Comparison of ENCODE assay signal across 22 cellular contexts in the genomic region with DNA sequence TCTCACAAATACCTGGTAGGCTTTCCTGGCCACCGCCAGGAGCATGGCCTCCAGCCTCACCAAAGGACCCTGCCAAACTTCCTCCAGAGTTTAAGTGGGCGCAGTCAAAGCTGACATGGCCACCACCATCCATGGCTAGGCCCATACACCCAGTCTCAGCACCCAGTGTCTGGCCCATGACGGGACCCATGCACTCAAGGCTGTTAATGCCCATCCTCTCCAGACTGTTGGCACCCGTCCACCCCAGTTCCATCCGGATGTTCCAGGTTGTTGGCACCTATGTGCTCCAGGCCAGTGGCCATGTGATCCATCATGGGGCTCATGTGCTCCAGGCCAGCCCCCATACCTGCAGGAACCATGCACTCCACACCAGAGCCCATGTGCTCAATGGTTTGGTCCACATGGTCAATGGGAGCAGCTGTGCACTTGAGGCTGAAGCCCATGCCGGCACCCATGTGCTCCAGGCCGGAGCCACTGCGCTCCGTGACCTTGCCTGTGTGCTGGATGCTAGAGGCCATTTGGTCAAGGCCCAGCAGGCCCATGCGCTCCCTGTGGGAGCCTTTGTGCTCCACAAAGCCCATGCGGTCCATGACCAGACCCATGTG.
"Had no signal": no experiment of that assay in that cellular context is flagged by ENCODE, and none has a peak within 500 bp of the region (broad histone marks: within the 10 kb centered on the region; RNA-seq: fewer than 3 reads in every experiment).

No MANE protein-coding gene starts in this region.

- H3K27me3 ChIP-seq: foreskin keratinocyte, sigmoid colon, transverse colon, vagina had no signal

- H3K4me1 Mint-ChIP-seq: nephron had no signal

- H3K27ac Mint-ChIP-seq: activated naive CD4-positive, alpha-beta T cell treated with anti-CD3 and anti-CD28 coated beads for 36 hours; nephron; stimulated activated naive B cell treated with anti-CD40 and anti-IgM and Interleukin-4, amounts not matched to agents 10 μg/mL and 1 μg/mL and 100 μg/mL, for 72 hours; T-helper 2 cell treated with Interferon-gamma antibody and Interleukin-4, amounts not matched to agents 5 μg/mL and 100 μg/mL, for 36 hours had no signal

- H3K4me3 ChIP-seq: left ventricle myocardium inferior, sigmoid colon, smooth muscle cell, transverse colon, vagina had no signal

- ATAC-seq: activated T-cell treated with anti-CD3 and anti-CD28 coated beads, Interleukin-2, amount 50 U/mL, for 72 hours; foreskin keratinocyte; stimulated activated naive B cell treated with anti-CD40 and anti-IgM and Interleukin-4, amounts not matched to agents 10 μg/mL and 1 μg/mL and 100 μg/mL, for 72 hours had no signal

- H3K36me3 ChIP-seq: sigmoid colon, transverse colon, vagina had no signal

- H3K4me2 ChIP-seq: smooth muscle cell had no signal

- H3K9ac ChIP-seq: parathyroid adenoma had no signal

- H3K4me1 ChIP-seq: foreskin keratinocyte, left ventricle myocardium inferior, parathyroid adenoma, sigmoid colon, vagina had no signal

- H2AFZ ChIP-seq: parathyroid adenoma had no signal

- H3K4me3 Mint-ChIP-seq: activated naive CD4-positive, alpha-beta T cell treated with anti-CD3 and anti-CD28 coated beads for 36 hours; activated T-cell treated with anti-CD3 and anti-CD28 coated beads, Interleukin-2, amount 50 U/mL, for 72 hours; central memory CD8-positive, alpha-beta T cell; nephron; stimulated activated naive B cell treated with anti-CD40 and anti-IgM and Interleukin-4, amounts not matched to agents 10 μg/mL and 1 μg/mL and 100 μg/mL, for 72 hours; T-helper 2 cell treated with Interferon-gamma antibody and Interleukin-4, amounts not matched to agents 5 μg/mL and 100 μg/mL, for 36 hours had no signal

- H3K9me3 ChIP-seq: sigmoid colon, transverse colon, vagina had no signal

- H3K9me3 Mint-ChIP-seq: activated naive CD4-positive, alpha-beta T cell treated with anti-CD3 and anti-CD28 coated beads for 36 hours; activated T-cell treated with anti-CD3 and anti-CD28 coated beads, Interleukin-2, amount 50 U/mL, for 72 hours; central memory CD8-positive, alpha-beta T cell; T-helper 2 cell treated with Interferon-gamma antibody and Interleukin-4, amounts not matched to agents 5 μg/mL and 100 μg/mL, for 36 hours had no signal

- H3K27ac ChIP-seq: foreskin keratinocyte, left ventricle myocardium inferior, parathyroid adenoma, sigmoid colon, transverse colon, vagina, WERI-Rb-1 had no signal

- H3K27me3 Mint-ChIP-seq: central memory CD8-positive, alpha-beta T cell; stimulated activated naive B cell treated with anti-CD40 and anti-IgM and Interleukin-4, amounts not matched to agents 10 μg/mL and 1 μg/mL and 100 μg/mL, for 72 hours had no signal

- DNase-seq: activated CD4-positive, alpha-beta T cell treated with anti-CD3 and anti-CD28 coated beads for 1 hour; activated CD4-positive, alpha-beta T cell treated with anti-CD3 and anti-CD28 coated beads, Interleukin-2, amount 50 U/mL, for 1 hour; activated CD8-positive, alpha-beta memory T cell treated with anti-CD3 and anti-CD28 coated beads for 24 hours; activated CD8-positive, alpha-beta memory T cell treated with anti-CD3 and anti-CD28 coated beads, Interleukin-2, amount 50 U/mL, for 4 hours; activated effector memory CD4-positive, alpha-beta T cell treated with Interleukin-2 at 50 U/mL for 16 hours; activated naive CD4-positive, alpha-beta T cell treated with anti-CD3 and anti-CD28 coated beads for 36 hours; activated T-cell treated with anti-CD3 and anti-CD28 coated beads, Interleukin-2, amount 50 U/mL, for 72 hours; effector memory CD4-positive, alpha-beta T cell; foreskin keratinocyte; left ventricle myocardium inferior; mammary epithelial cell; sigmoid colon; stimulated activated CD4-positive, alpha-beta T cell treated with anti-CD3 and anti-CD28 coated beads, Interleukin-15, amount 100 ng/mL, for 24 hours; stimulated activated naive B cell treated with anti-CD40 and anti-IgM and Interleukin-4, amounts not matched to agents 10 μg/mL and 1 μg/mL and 100 μg/mL, for 72 hours; transverse colon; WERI-Rb-1 had no signal
